ENCODE assay signal across 12 cellular contexts in genomic region chr11:57432714-57433163, GRCh38. TPM values are rescaled to one million over a fixed set of nuclear protein-coding genes. Genes with fewer than 3 reads are reported as not detected.
A peak's percentile ranks its signal among the peaks of the same experiment; 100 is the strongest.
DNase-seq lines count a peak whose midpoint lies in the region; ATAC-seq and TF ChIP-seq lines count a peak whose summit lies in the region.
"Had no signal": no experiment of that assay in that cellular context is flagged by ENCODE, and none has a peak within 500 bp of the region (broad histone marks: within the 10 kb centered on the region; RNA-seq: fewer than 3 reads in every experiment).

No MANE protein-coding gene starts in this region.

- DNase-seq in activated CD4-positive, alpha-beta T cell treated with anti-CD3 and anti-CD28 coated beads for 48 hours, result peak; percentile 45
- DNase-seq in activated CD4-positive, alpha-beta T cell treated with anti-CD3 and anti-CD28 coated beads for 4 hours, result no peak
- DNase-seq in NOMO-1 treated with DMSO at 0.1 percent for 48 hours (lab: John Stamatoyannopoulos, UW; ENCODE audit: unreplicated experiment) (peak; percentile 50), cardiac fibroblast (ENCODE audit: low read depth in 2 of 2) (peak; percentile 86), neural progenitor cell (ENCODE audit: low spot score) (no peak), NCI-H1436 (lab: John Stamatoyannopoulos, UW) (no peak)
- DNase-seq: H7, naive B cell had no signal

- no peaks in the 10 kb centered on the region for H3K4me1 ChIP-seq in neural progenitor cell
- H3K4me1 ChIP-seq: Peyer's patch had no signal

- H3K27me3 ChIP-seq in neural progenitor cell, result peaks cover 24% of the 10 kb centered on the region
- H3K27me3 ChIP-seq: Peyer's patch had no signal

- peak; percentile 35 for ATAC-seq in stimulated activated memory B cell treated with anti-CD40 and anti-IgM and Interleukin-4, amounts not matched to agents 10 μg/mL and 1 μg/mL and 100 μg/mL, for 72 hours
- no peak for ATAC-seq in GM18873 (IDR thresholded peaks at IDR 0.05; ENCODE audit: low FRiP score, unreplicated experiment)

- H3K27ac ChIP-seq in neural progenitor cell, result no peak overlapping the region

- H3F3A ChIP-seq in neural progenitor cell (ENCODE audit: low read depth), result no peaks in the 10 kb centered on the region

- H3K4me1 Mint-ChIP-seq in stimulated activated memory B cell treated with anti-CD40 and anti-IgM and Interleukin-4, amounts not matched to agents 10 μg/mL and 1 μg/mL and 100 μg/mL, for 72 hours, result peaks cover 12% of the 10 kb centered on the region
- H3K4me1 Mint-ChIP-seq in neural progenitor cell, result peaks cover 8% of the 10 kb centered on the region

- H3K79me2 ChIP-seq in neural progenitor cell (ENCODE audit: low read depth), result no peaks in the 10 kb centered on the region

- TF ChIP-seq CTCF in cardiac fibroblast (IDR thresholded peaks at IDR 0.05; ENCODE audit: low read depth, low read length) (no peak), neural progenitor cell (IDR thresholded peaks at IDR 0.05) (no peak)

- H3K4me3 ChIP-seq in cardiac fibroblast (replicated peaks in 1 of 2; ENCODE audit: low read depth in 2 of 2, low read length in 2 of 2) (no peak overlapping the region), neural progenitor cell (no peak overlapping the region)
- H3K4me3 ChIP-seq: Peyer's patch had no signal

- no peak overlapping the region for H3K4me2 ChIP-seq in neural progenitor cell

- H4K20me1 ChIP-seq in neural progenitor cell (ENCODE audit: low read depth), result no peaks in the 10 kb centered on the region

- no peaks in the 10 kb centered on the region for H3K27me3 Mint-ChIP-seq in stimulated activated memory B cell treated with anti-CD40 and anti-IgM and Interleukin-4, amounts not matched to agents 10 μg/mL and 1 μg/mL and 100 μg/mL, for 72 hours
- peaks cover 6% of the 10 kb centered on the region for H3K27me3 Mint-ChIP-seq in neural progenitor cell (ENCODE audit: insufficient read depth, low read depth)
- H3K27me3 Mint-ChIP-seq: naive B cell had no signal

- H3K27ac Mint-ChIP-seq in stimulated activated memory B cell treated with anti-CD40 and anti-IgM and Interleukin-4, amounts not matched to agents 10 μg/mL and 1 μg/mL and 100 μg/mL, for 72 hours, result no peak overlapping the region
- no peak overlapping the region for H3K27ac Mint-ChIP-seq in neural progenitor cell

- no peaks in the 10 kb centered on the region for H3K36me3 ChIP-seq in neural progenitor cell
- H3K36me3 ChIP-seq: Peyer's patch had no signal

- H2AFZ ChIP-seq in neural progenitor cell (replicated peaks), result no peak overlapping the region

- no peak overlapping the region for H3K4me3 Mint-ChIP-seq in stimulated activated memory B cell treated with anti-CD40 and anti-IgM and Interleukin-4, amounts not matched to agents 10 μg/mL and 1 μg/mL and 100 μg/mL, for 72 hours
- no peak overlapping the region for H3K4me3 Mint-ChIP-seq in neural progenitor cell
- H3K4me3 Mint-ChIP-seq: naive B cell had no signal

- H3K9ac ChIP-seq in neural progenitor cell, result no peak overlapping the region

- no peaks in the 10 kb centered on the region for H3K36me3 Mint-ChIP-seq in stimulated activated memory B cell treated with anti-CD40 and anti-IgM and Interleukin-4, amounts not matched to agents 10 μg/mL and 1 μg/mL and 100 μg/mL, for 72 hours
- H3K36me3 Mint-ChIP-seq in neural progenitor cell, result no peaks in the 10 kb centered on the region
- H3K36me3 Mint-ChIP-seq: naive B cell had no signal

- no peaks in the 10 kb centered on the region for H3K9me3 Mint-ChIP-seq in stimulated activated memory B cell treated with anti-CD40 and anti-IgM and Interleukin-4, amounts not matched to agents 10 μg/mL and 1 μg/mL and 100 μg/mL, for 72 hours
- no peaks in the 10 kb centered on the region for H3K9me3 Mint-ChIP-seq in neural progenitor cell
- H3K9me3 Mint-ChIP-seq: naive B cell had no signal

- no peaks in the 10 kb centered on the region for H3K9me3 ChIP-seq in neural progenitor cell (ENCODE audit: low read depth)
- H3K9me3 ChIP-seq: Peyer's patch had no signal

RNA-seq across cellular contexts. Expression of gene SLC43A3, which starts 5.8 kb away (rescaled TPM):
- 5.6 and 7.8 TPM in 2 replicates for total RNA-seq in neural progenitor cell (ENCODE audit: low replicate concordance)

RNA-seq across cellular contexts. Expression of gene RTN4RL2, which starts 27.6 kb away (rescaled TPM):
- total RNA-seq in neural progenitor cell (ENCODE audit: low replicate concordance), result 0.13 and 1.9 TPM in 2 replicates

RNA-seq across cellular contexts. Expression of gene PRG2, which starts 42.3 kb away (rescaled TPM):
- not detected in 2 replicates for total RNA-seq in neural progenitor cell (ENCODE audit: low replicate concordance)
- total RNA-seq: H7, Peyer's patch had no signal

RNA-seq across cellular contexts. Expression of gene PRG3, which starts 51.8 kb away (rescaled TPM):
- total RNA-seq in neural progenitor cell (ENCODE audit: low replicate concordance), result not detected in 2 replicates
- total RNA-seq: H7, Peyer's patch, subcutaneous adipose tissue had no signal

Comparison
In these comparisons a context has a peak if more than half of its experiments do, and no peak if none do; other contexts are left out.
1. DNase-seq: peak in activated CD4-positive, alpha-beta T cell treated with anti-CD3 and anti-CD28 coated beads for 48 hours (single experiment), NOMO-1 treated with DMSO at 0.1 percent for 48 hours (single experiment) and cardiac fibroblast (2 of 2); none in activated CD4-positive, alpha-beta T cell treated with anti-CD3 and anti-CD28 coated beads for 4 hours (0 of 2), neural progenitor cell (single experiment) and NCI-H1436 (single experiment).